ENCODE assay signal across 22 cellular contexts in the genomic region with DNA sequence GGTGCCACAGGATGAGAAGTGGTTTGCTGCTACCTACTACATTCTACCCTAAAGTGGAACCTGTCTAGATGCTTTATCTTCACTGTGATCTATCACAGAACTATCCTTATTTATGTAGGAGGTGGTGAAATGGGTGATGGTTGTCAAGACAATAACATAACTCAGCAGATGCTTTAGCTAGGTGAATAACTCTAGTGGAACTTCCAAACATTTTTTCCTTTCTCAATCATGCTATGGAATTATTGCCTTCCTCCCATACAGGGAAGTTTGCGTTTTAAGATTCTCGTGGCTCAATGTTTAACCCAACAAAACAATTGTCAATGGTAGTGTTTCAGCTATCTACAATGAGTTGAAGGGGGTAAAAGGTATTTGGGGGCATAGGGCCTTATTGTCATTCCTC.
DNase-seq lines count a peak whose midpoint lies in the region; ATAC-seq lines count a peak whose summit lies in the region.
"Had no signal": no experiment of that assay in that cellular context is flagged by ENCODE, and none has a peak within 500 bp of the region (broad histone marks: within the 10 kb centered on the region; RNA-seq: fewer than 3 reads in every experiment).

No MANE protein-coding gene starts in this region.

- peak; percentile 45 for DNase-seq in AG08395 (ENCODE audit: low spot score)
- DNase-seq in GM03348 (ENCODE audit: low spot score) = peak; percentile 53
- peak; percentile 28 for DNase-seq in HS-5 (ENCODE audit: low read depth)
- peak; percentile 73 for DNase-seq in kidney glomerular epithelial cell (lab: John Stamatoyannopoulos, UW)
- no peak for DNase-seq in NCI-H526 (lab: John Stamatoyannopoulos, UW)
- DNase-seq in NK-92 treated with Interleukin-12 subunit alpha and Interleukin-12 subunit beta, amount 100 ng/mL, for 24 hours (lab: John Stamatoyannopoulos, UW) = no peak
- DNase-seq in NCI-H2081 (lab: John Stamatoyannopoulos, UW) = no peak
- DNase-seq: 8988T; ACHN; C1 segment of cervical spinal cord; Caco-2; CD8-positive, alpha-beta T cell; MM.1S; NCI-H1694; NCI-H2029 treated with DMSO at 0.1 percent for 48 hours; NCI-H2227 treated with DMSO at 0.1 percent for 48 hours; NCI-H524; NCI-H774; PC-9; T-helper 1 cell had no signal

- no peak for ATAC-seq in HG02571 (IDR thresholded peaks at IDR 0.05; ENCODE audit: unreplicated experiment)
- ATAC-seq: CD8-positive, alpha-beta T cell; Right ventricle myocardium inferior had no signal

Comparison
In these comparisons a context has a peak if more than half of its experiments do, and no peak if none do; other contexts are left out.
1. DNase-seq: peak in AG08395 (single experiment), GM03348 (single experiment), HS-5 (single experiment) and kidney glomerular epithelial cell (single experiment); none in NCI-H526 (0 of 2), NK-92 treated with Interleukin-12 subunit alpha and Interleukin-12 subunit beta, amount 100 ng/mL, for 24 hours (single experiment) and NCI-H2081 (0 of 2).